1 cellular context compared by ENCODE assay signal in genomic region chr7:139660317-139661042, GRCh38.
TF ChIP-seq lines count a peak whose summit lies in the region.

No MANE protein-coding gene starts in this region.

TF ChIP-seq in K562, 482 proteins besides CTCF, POLR2A, EP300 and RAD21 (continued from another document and continues in another):
- no peak for TF ChIP-seq PCBP2 (IDR thresholded peaks at IDR 0.05; ENCODE audit: low read depth, low read length, poor library complexity, severe bottlenecking)
- TF ChIP-seq ZSCAN29 (IDR thresholded peaks at IDR 0.05), result no peak
- TF ChIP-seq, protein P1, sequence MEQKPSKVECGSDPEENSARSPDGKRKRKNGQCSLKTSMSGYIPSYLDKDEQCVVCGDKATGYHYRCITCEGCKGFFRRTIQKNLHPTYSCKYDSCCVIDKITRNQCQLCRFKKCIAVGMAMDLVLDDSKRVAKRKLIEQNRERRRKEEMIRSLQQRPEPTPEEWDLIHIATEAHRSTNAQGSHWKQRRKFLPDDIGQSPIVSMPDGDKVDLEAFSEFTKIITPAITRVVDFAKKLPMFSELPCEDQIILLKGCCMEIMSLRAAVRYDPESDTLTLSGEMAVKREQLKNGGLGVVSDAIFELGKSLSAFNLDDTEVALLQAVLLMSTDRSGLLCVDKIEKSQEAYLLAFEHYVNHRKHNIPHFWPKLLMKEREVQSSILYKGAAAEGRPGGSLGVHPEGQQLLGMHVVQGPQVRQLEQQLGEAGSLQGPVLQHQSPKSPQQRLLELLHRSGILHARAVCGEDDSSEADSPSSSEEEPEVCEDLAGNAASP (IDR thresholded peaks at IDR 0.05), result no peak
- no peak for TF ChIP-seq BMI1 (IDR thresholded peaks at IDR 0.05; ENCODE audit: low read length)
- TF ChIP-seq ZNF561 (CRISPR knock-in tag; conservative IDR thresholded peaks at IDR 0.05), result no peak
- no peak for TF ChIP-seq GATAD2B (IDR thresholded peaks at IDR 0.05; ENCODE audit: borderline replicate concordance)
- TF ChIP-seq CHD7 (IDR thresholded peaks at IDR 0.05; ENCODE audit: low read depth, low read length), result no peak
- TF ChIP-seq RBM15 (IDR thresholded peaks at IDR 0.05; ENCODE audit: insufficient read depth, low read length), result no peak
- peak; percentile 79 for TF ChIP-seq ZBTB40 (IDR thresholded peaks at IDR 0.05)
- peak; percentile 68; the same call in 1 of the 2 replicates for TF ChIP-seq ZBTB40 (CRISPR knock-in tag; IDR thresholded peaks at IDR 0.05)
- TF ChIP-seq DACH1 (IDR thresholded peaks at IDR 0.05; ENCODE audit: partially characterized antibody), result no peak
- TF ChIP-seq RBFOX2 (IDR thresholded peaks at IDR 0.05; ENCODE audit: low read depth, low read length), result no peak
- TF ChIP-seq PBX2 (CRISPR knock-in tag; IDR thresholded peaks at IDR 0.05; ENCODE audit: low read depth), result no peak
- no peak for TF ChIP-seq PBX2 (tag; conservative IDR thresholded peaks at IDR 0.05; ENCODE audit: low read depth)
- TF ChIP-seq KHSRP (IDR thresholded peaks at IDR 0.05), result no peak
- TF ChIP-seq ZNF12 (CRISPR knock-in tag; IDR thresholded peaks at IDR 0.05), result no peak
- TF ChIP-seq, protein P2, sequence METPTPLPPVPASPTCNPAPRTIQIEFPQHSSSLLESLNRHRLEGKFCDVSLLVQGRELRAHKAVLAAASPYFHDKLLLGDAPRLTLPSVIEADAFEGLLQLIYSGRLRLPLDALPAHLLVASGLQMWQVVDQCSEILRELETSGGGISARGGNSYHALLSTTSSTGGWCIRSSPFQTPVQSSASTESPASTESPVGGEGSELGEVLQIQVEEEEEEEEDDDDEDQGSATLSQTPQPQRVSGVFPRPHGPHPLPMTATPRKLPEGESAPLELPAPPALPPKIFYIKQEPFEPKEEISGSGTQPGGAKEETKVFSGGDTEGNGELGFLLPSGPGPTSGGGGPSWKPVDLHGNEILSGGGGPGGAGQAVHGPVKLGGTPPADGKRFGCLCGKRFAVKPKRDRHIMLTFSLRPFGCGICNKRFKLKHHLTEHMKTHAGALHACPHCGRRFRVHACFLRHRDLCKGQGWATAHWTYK (CRISPR knock-in tag; IDR thresholded peaks at IDR 0.05), result no peak
- TF ChIP-seq PHF21A (IDR thresholded peaks at IDR 0.05; ENCODE audit: borderline replicate concordance, low read depth), result no peak
- no peak for TF ChIP-seq ZNF134 (CRISPR knock-in tag; conservative IDR thresholded peaks at IDR 0.05)
- no peak for TF ChIP-seq CBX2 (IDR thresholded peaks at IDR 0.05; ENCODE audit: insufficient read depth, low read length, poor library complexity, severe bottlenecking)
- no peak for TF ChIP-seq RBBP5 (IDR thresholded peaks at IDR 0.05; ENCODE audit: borderline replicate concordance, insufficient read depth, low read length, poor library complexity, severe bottlenecking)
- no peak for TF ChIP-seq TCF7 (IDR thresholded peaks at IDR 0.05; ENCODE audit: borderline replicate concordance)
- TF ChIP-seq PTRF (tag; IDR thresholded peaks at IDR 0.05), result no peak
- TF ChIP-seq COPS2 (conservative IDR thresholded peaks at IDR 0.05), result no peak
- no peak for TF ChIP-seq FUS (optimal IDR thresholded peaks at IDR 0.05; ENCODE audit: low read depth, low read length)
- TF ChIP-seq DPF2 (IDR thresholded peaks at IDR 0.05), result no peak
- TF ChIP-seq MAZ (CRISPR knock-in tag; conservative IDR thresholded peaks at IDR 0.05 in 1 of 2, IDR thresholded peaks at IDR 0.05 in 1 of 2), result no peak
- TF ChIP-seq ELK3 (CRISPR knock-in tag; IDR thresholded peaks at IDR 0.05), result no peak
- TF ChIP-seq RBM34 (IDR thresholded peaks at IDR 0.05; ENCODE audit: borderline replicate concordance, insufficient read depth, low read length), result no peak
- TF ChIP-seq TAL1 (IDR thresholded peaks at IDR 0.05), result 0 out of 2 replicates have a peak, but pooled peaks have one; percentile 6
- TF ChIP-seq EHMT2 (IDR thresholded peaks at IDR 0.05), result no peak
